19 cellular contexts compared by ENCODE assay signal in the genomic region with DNA sequence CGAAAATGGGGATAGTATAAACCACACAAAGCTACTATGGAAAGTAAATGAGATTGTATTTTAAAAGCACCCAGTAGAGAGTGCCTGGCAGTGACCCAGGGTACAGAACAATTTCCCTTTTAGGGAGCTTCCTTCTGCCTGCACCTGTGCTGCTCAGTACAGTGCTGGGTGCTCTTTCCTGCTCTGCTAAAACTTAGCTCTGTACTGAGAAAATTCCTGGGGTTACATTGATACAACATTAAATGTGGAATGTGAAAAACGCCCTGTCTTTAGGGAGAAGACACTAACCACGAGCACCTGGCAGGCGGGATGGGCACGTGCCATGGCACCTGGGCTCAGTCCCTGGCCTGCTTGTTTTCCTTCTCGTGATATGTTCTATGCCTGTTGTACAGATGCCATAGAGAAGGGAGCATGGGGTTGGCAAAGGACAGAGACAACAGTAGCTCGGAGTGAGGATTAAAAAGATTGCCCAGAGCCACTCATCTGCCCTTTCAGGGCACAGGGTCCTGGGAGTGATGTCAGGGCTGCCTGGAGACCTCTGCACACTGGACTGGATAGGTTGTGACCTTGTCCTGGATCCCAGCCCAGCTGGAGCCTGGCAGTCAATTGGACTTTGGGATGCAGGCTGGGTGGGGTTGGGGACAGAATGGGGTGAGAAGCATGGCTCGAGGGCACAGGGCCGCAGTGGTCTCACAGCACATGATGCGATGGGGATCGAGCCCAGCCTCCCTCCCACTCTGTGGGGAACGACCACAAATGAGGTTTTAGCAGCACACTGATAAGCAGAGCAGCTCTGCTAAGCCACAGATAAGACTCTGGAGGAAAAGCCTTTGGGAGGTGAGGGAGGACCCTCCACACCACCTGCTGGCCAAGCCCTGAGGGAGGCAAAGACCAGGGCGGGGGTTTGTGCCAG. TPM values are rescaled to one million over a fixed set of nuclear protein-coding genes. Genes with fewer than 3 reads are reported as not detected.
A peak's percentile ranks its signal among the peaks of the same experiment; 100 is the strongest.
DNase-seq lines count a peak whose midpoint lies in the region; ATAC-seq, FAIRE-seq and TF ChIP-seq lines count a peak whose summit lies in the region.
"Had no signal": no experiment of that assay in that cellular context is flagged by ENCODE, and none has a peak within 500 bp of the region (broad histone marks: within the 10 kb centered on the region; RNA-seq: fewer than 3 reads in every experiment).

No MANE protein-coding gene starts in this region.

- RAD21 ChIA-PET in GM12878 (lab: Charles Lee; ENCODE audit: unreplicated experiment) = interaction anchor here (0.8 to 1.0 kb wide), 2 partner anchors 15 to 19 kb away, joined by 3 to 4 read pairs; no protein-coding TSS in a partner anchor

- H3K18ac ChIP-seq in mesenchymal stem cell (ENCODE audit: low read depth in 1 of 2, low read length in 2 of 2) = no peak overlapping the region

- no peak for FAIRE-seq in GM12878 (lab: Jason Lieb, UNC)

- H3K27me3 ChIP-seq in left ventricle myocardium inferior (ENCODE audit: low read depth) (no peaks in the 10 kb centered on the region), GM12878 (replicated peaks in 1 of 2; ENCODE audit: control insufficient read depth in 2 of 2, insufficient read depth in 2 of 2, low read length in 1 of 2) (no peaks in the 10 kb centered on the region), mesenchymal stem cell (ENCODE audit: control insufficient read depth in 1 of 2, insufficient read depth in 1 of 2, low read length in 2 of 2) (peaks cover 0 to 21% of the 10 kb centered on the region in 2 experiments), HAP-1 (ENCODE audit: low read depth) (no peaks in the 10 kb centered on the region)
- H3K27me3 ChIP-seq: left lung, neutrophil had no signal

- H2AFZ ChIP-seq in GM12878 (ENCODE audit: control insufficient read depth, low read depth, low read length) = no peak overlapping the region
- H2AFZ ChIP-seq in mesenchymal stem cell (ENCODE audit: low read depth, low read length) = no peak overlapping the region
- H2AFZ ChIP-seq: GM23248 had no signal

- H3K9ac ChIP-seq in GM12878 (ENCODE audit: control insufficient read depth, insufficient read depth, low read length) = no peak overlapping the region
- no peak overlapping the region for H3K9ac ChIP-seq in mesenchymal stem cell (ENCODE audit: low read length)
- H3K9ac ChIP-seq: GM23248 had no signal

- no peak overlapping the region for H3K23ac ChIP-seq in mesenchymal stem cell (ENCODE audit: low read length in 2 of 2)

- peak overlapping the region; percentile 46 for H2AK5ac ChIP-seq in mesenchymal stem cell (ENCODE audit: low read length, severe bottlenecking)

- DNase-seq in left ventricle myocardium superior (no peak), left ventricle myocardium inferior (no peak), GM12878 (ENCODE audit: low read depth, low spot score) (no peak), mesenchymal stem cell (no peak), KG1 (lab: John Stamatoyannopoulos, UW) (no peak), HAP-1 (ENCODE audit: low spot score in 2 of 2) (no peak), NCI-H524 treated with DMSO at 0.1 percent for 48 hours (lab: John Stamatoyannopoulos, UW) (no peak)
- DNase-seq: activated naive CD4-positive, alpha-beta T cell treated with anti-CD3 and anti-CD28 coated beads, Interleukin-2, amount 50 U/mL, for 16 hours; GF-D8; left lung; NCI-H1436; NCI-H446 treated with DMSO at 0.1 percent for 48 hours; SHP77 had no signal

- WGBS in GM12878 (ENCODE audit: insufficient coverage, insufficient replicate concordance, low lambda C conversion rate, missing lambda C conversion rate) = 8% methylated on average over 13 of the region's 13 CpGs
- 76% methylated on average over 13 of the region's 13 CpGs for WGBS in mesenchymal stem cell

- H2BK5ac ChIP-seq in mesenchymal stem cell (ENCODE audit: low read depth, low read length, poor library complexity, severe bottlenecking) = no peak overlapping the region

- H3K4me1 ChIP-seq in left ventricle myocardium inferior (peaks cover 5% of the 10 kb centered on the region), GM12878 (ENCODE audit: control insufficient read depth, insufficient read depth, low read length) (no peaks in the 10 kb centered on the region), mesenchymal stem cell (ENCODE audit: control insufficient read depth, insufficient read depth, low read depth, low read length) (peaks cover 25% of the 10 kb centered on the region), HAP-1 (no peaks in the 10 kb centered on the region)
- H3K4me1 ChIP-seq: left lung had no signal

- no peak overlapping the region for H3K27ac ChIP-seq in left ventricle myocardium inferior (replicated peaks)
- H3K27ac ChIP-seq in GM12878 (ENCODE audit: control insufficient read depth, insufficient read depth) = no peak overlapping the region
- H3K27ac ChIP-seq in mesenchymal stem cell (ENCODE audit: low read length, poor library complexity, severe bottlenecking) = peak overlapping the region; percentile 49
- H3K27ac ChIP-seq: GM23248, neutrophil had no signal

- CTCF ChIA-PET in GM12878 (lab: Yijun Ruan, JAX) = interaction anchor here (1.0 to 3.0 kb wide), 3 partner anchors 13 to 17 kb away, joined by 3 to 15 read pairs (median 7); no protein-coding TSS in a partner anchor

- H2BK12ac ChIP-seq in mesenchymal stem cell (ENCODE audit: low read length in 2 of 2) = no peak overlapping the region

- no peak overlapping the region for H3K4me2 ChIP-seq in GM12878 (ENCODE audit: control insufficient read depth, insufficient read depth)
- no peak overlapping the region for H3K4me2 ChIP-seq in mesenchymal stem cell (ENCODE audit: low read length, poor library complexity, severe bottlenecking)

- no peak for TF ChIP-seq EP300 in GM12878 (IDR thresholded peaks at IDR 0.05; ENCODE audit: borderline replicate concordance in 1 of 2, control insufficient read depth in 1 of 2, low read depth in 2 of 2, low read length in 2 of 2)

- H3K9me3 ChIP-seq in left ventricle myocardium inferior (replicated peaks) (no peaks in the 10 kb centered on the region), GM12878 (replicated peaks; ENCODE audit: control insufficient read depth, insufficient read depth, low read length) (no peaks in the 10 kb centered on the region), mesenchymal stem cell (ENCODE audit: control insufficient read depth, low read length) (no peaks in the 10 kb centered on the region), HAP-1 (no peaks in the 10 kb centered on the region)
- H3K9me3 ChIP-seq: left lung, neutrophil had no signal

- ATAC-seq in left ventricle myocardium superior (peak; percentile 45), GM12878 (peak; percentile 50), HG03571 (IDR thresholded peaks at IDR 0.05; ENCODE audit: unreplicated experiment) (no peak)

- no TSS peak for BruUV-seq in GM12878 (replicated peaks; lab: Mats Ljungman, UMichigan)

- H3K4me3 ChIP-seq in left ventricle myocardium inferior = no peak overlapping the region
- H3K4me3 ChIP-seq in GM12878 = no peak overlapping the region
- no peak overlapping the region for H3K4me3 ChIP-seq in mesenchymal stem cell (ENCODE audit: insufficient read depth in 1 of 2, low read depth in 1 of 2, low read length in 2 of 2)
- no peak overlapping the region for H3K4me3 ChIP-seq in HAP-1
- H3K4me3 ChIP-seq: GM23248, left lung, skin epidermis had no signal

- H4K91ac ChIP-seq in mesenchymal stem cell (ENCODE audit: low read length) = no peak overlapping the region

- SMC1A ChIA-PET in GM12878 (lab: Charles Lee; ENCODE audit: uncharacterized antibody, unreplicated experiment) = interaction anchor here (1.1 to 2.2 kb wide), 5 partner anchors 8 to 17 kb away, joined by 3 to 6 read pairs (median 6); no protein-coding TSS in a partner anchor

- POLR2A ChIA-PET in GM12878 (lab: Charles Lee) = no interaction called here

- no peak overlapping the region for H2BK120ac ChIP-seq in mesenchymal stem cell (ENCODE audit: low read depth, low read length)

- no peak for TF ChIP-seq POLR2A in GM12878 (IDR thresholded peaks at IDR 0.05; ENCODE audit: low read depth, low read length)

- no peaks in the 10 kb centered on the region for H3K79me1 ChIP-seq in mesenchymal stem cell (replicated peaks; ENCODE audit: low read length, poor library complexity, severe bottlenecking)

- no peaks in the 10 kb centered on the region; the same call in 1 of the 2 replicates for H4K20me1 ChIP-seq in GM12878 (ENCODE audit: control insufficient read depth, insufficient read depth)

- H3K36me3 ChIP-seq in left ventricle myocardium inferior = no peaks in the 10 kb centered on the region
- no peaks in the 10 kb centered on the region for H3K36me3 ChIP-seq in GM12878 (ENCODE audit: control insufficient read depth in 2 of 2, insufficient read depth in 2 of 2, low read length in 1 of 2)
- H3K36me3 ChIP-seq in mesenchymal stem cell (ENCODE audit: control insufficient read depth in 1 of 2, insufficient read depth in 2 of 2, low read depth in 1 of 2, low read length in 2 of 2) = no peaks in the 10 kb centered on the region
- no peaks in the 10 kb centered on the region for H3K36me3 ChIP-seq in HAP-1 (replicated peaks)

- H4K8ac ChIP-seq in mesenchymal stem cell (ENCODE audit: low read length) = no peak overlapping the region

- TF ChIP-seq RAD21 in GM12878 (IDR thresholded peaks at IDR 0.05; ENCODE audit: insufficient read depth, low read depth, low read length) = no peak

- in situ Hi-C loops in GM12878 (cut with MboI) (no loop called here), HAP-1 (cut with MboI; ENCODE audit: low sequenced_read_pairs) (no loop called here)

- no peaks in the 10 kb centered on the region for H3K79me2 ChIP-seq in GM12878 (ENCODE audit: control insufficient read depth, insufficient read depth, low read length)

- no peak for TF ChIP-seq CTCF in left ventricle myocardium inferior (IDR thresholded peaks at IDR 0.05; ENCODE audit: borderline replicate concordance)
- TF ChIP-seq CTCF in GM12878 (IDR thresholded peaks at IDR 0.05 in 2 of 3, conservative IDR thresholded peaks at IDR 0.05 in 1 of 3; ENCODE audit: control insufficient read depth in 2 of 3, extremely low read depth in 1 of 3, insufficient read depth in 1 of 3, low read depth in 3 of 3, low read length in 3 of 3) = no peak

- H3K14ac ChIP-seq in mesenchymal stem cell (ENCODE audit: low read length in 2 of 2) = no peak overlapping the region

- H3K4ac ChIP-seq in mesenchymal stem cell (ENCODE audit: low read depth in 1 of 2, low read length in 2 of 2) = no peak overlapping the region

- H2BK15ac ChIP-seq in mesenchymal stem cell (ENCODE audit: low read depth, poor library complexity, severe bottlenecking) = no peak overlapping the region

- intact Hi-C loops in left ventricle myocardium superior (cut with micrococcal nuclease) = no loop called here
- intact Hi-C loops in left ventricle myocardium inferior (cut with micrococcal nuclease) = no loop called here
- intact Hi-C loops in GM12878 (cut with micrococcal nuclease; ENCODE audit: unreplicated experiment) = no loop called here

RNA-seq across cellular contexts. Expression of a gene that starts 4.2 kb away (rescaled TPM):
- total RNA-seq in left ventricle myocardium superior = not detected
- not detected for total RNA-seq in left ventricle myocardium inferior
- not detected in 2 replicates for total RNA-seq in GM12878 (2013; cell fraction: nucleolus; rRNA removed)
- not detected in 2 replicates for total RNA-seq in GM12878 (2014; rRNA removed)
- total RNA-seq in GM12878 (2014; rRNA removed; fragmentation: Illumina TruSeq; extraction: Trizol) = not detected in 2 replicates
- not detected in 2 replicates for total RNA-seq in GM12878 (2021)
- not detected for polyA plus RNA-seq in GM12878 (2011; ENCODE audit: low read depth)
- not detected in 2 replicates for polyA plus RNA-seq in GM12878 (2011; rRNA removed)
- polyA plus RNA-seq in GM12878 (2011; cell fraction: cytosol; rRNA removed) = 0.03 TPM in 1 of 2 replicates, not detected in the other
- not detected in 2 replicates for polyA plus RNA-seq in GM12878 (2011; cell fraction: nucleus; rRNA removed)
- not detected in 2 replicates for polyA plus RNA-seq in GM12878 (2012)
- not detected in 2 replicates for polyA plus RNA-seq in GM12878 (2014; fragmentation: Illumina TruSeq; extraction: Trizol)
- polyA plus RNA-seq in GM12878 (2014; fragmentation: Nextera tagmentation; extraction: Ambion mirVana) = not detected
- not detected in 2 replicates for polyA plus RNA-seq in GM12878 (2014; rRNA removed)
- not detected for polyA plus RNA-seq in GM12878 (2016; fragmentation: Nextera tagmentation; extraction: Ambion mirVana)
- polyA minus RNA-seq in GM12878 (2011; rRNA and poly(A)+ RNA removed) = not detected in 2 replicates
- polyA minus RNA-seq in GM12878 (2011; cell fraction: cytosol; rRNA and poly(A)+ RNA removed) = not detected in 2 replicates
- not detected in 2 replicates for polyA minus RNA-seq in GM12878 (2011; cell fraction: nucleus; rRNA and poly(A)+ RNA removed)
- polyA plus RNA-seq in mesenchymal stem cell (2013, experiment 1 of 2) = not detected
- not detected for polyA plus RNA-seq in mesenchymal stem cell (2013, experiment 2 of 2)
- total RNA-seq: A673, GM23248, left lung had no signal
- polyA plus RNA-seq: GM23248, IgD-negative memory B cell had no signal

RNA-seq across cellular contexts. Expression of a gene that starts 9.1 kb away (rescaled TPM):
- total RNA-seq in left ventricle myocardium superior (5.8 TPM), left ventricle myocardium inferior (8.7 TPM), GM12878 (2014; rRNA removed) (not detected in 2 replicates), GM12878 (2014; rRNA removed; fragmentation: Illumina TruSeq; extraction: Trizol) (not detected in 2 replicates), GM12878 (2021) (not detected in 2 replicates)
- not detected in 2 replicates for total RNA-seq in GM12878 (2013; cell fraction: nucleolus; rRNA removed)
- polyA plus RNA-seq in GM12878 (2011; ENCODE audit: low read depth) = not detected
- polyA plus RNA-seq in GM12878 (2011; rRNA removed) (not detected in 2 replicates), GM12878 (2014; fragmentation: Illumina TruSeq; extraction: Trizol) (not detected in 2 replicates), GM12878 (2014; fragmentation: Nextera tagmentation; extraction: Ambion mirVana) (not detected), GM12878 (2014; rRNA removed) (not detected in 2 replicates), GM12878 (2016; fragmentation: Nextera tagmentation; extraction: Ambion mirVana) (not detected)
- 0.02 and 0.03 TPM in 2 replicates for polyA plus RNA-seq in GM12878 (2011; cell fraction: cytosol; rRNA removed)
- polyA plus RNA-seq in GM12878 (2011; cell fraction: nucleus; rRNA removed) = 0.04 TPM in 1 of 2 replicates, not detected in the other
- not detected in 2 replicates for polyA plus RNA-seq in GM12878 (2012)
- 0.05 and 0.07 TPM in 2 replicates for polyA minus RNA-seq in GM12878 (2011; rRNA and poly(A)+ RNA removed)
- 0.31 and 0.53 TPM in 2 replicates for polyA minus RNA-seq in GM12878 (2011; cell fraction: cytosol; rRNA and poly(A)+ RNA removed)
- polyA minus RNA-seq in GM12878 (2011; cell fraction: nucleus; rRNA and poly(A)+ RNA removed) = 0.12 TPM in 1 of 2 replicates, not detected in the other
- polyA plus RNA-seq in mesenchymal stem cell (2013, experiment 1 of 2) = 0.86 TPM
- polyA plus RNA-seq in mesenchymal stem cell (2013, experiment 2 of 2) = 0.66 TPM
- polyA plus RNA-seq: IgD-negative memory B cell had no signal

RNA-seq across cellular contexts. Expression of a gene that starts 39.5 kb away (rescaled TPM):
- 0.40 TPM for total RNA-seq in left ventricle myocardium superior
- 0.11 TPM for total RNA-seq in left ventricle myocardium inferior
- total RNA-seq in GM12878 (2013; cell fraction: nucleolus; rRNA removed) = not detected in 2 replicates
- total RNA-seq in GM12878 (2014; rRNA removed) = not detected in 2 replicates
- total RNA-seq in GM12878 (2014; rRNA removed; fragmentation: Illumina TruSeq; extraction: Trizol) = not detected in 2 replicates
- total RNA-seq in GM12878 (2021) = not detected in 2 replicates
- not detected for polyA plus RNA-seq in GM12878 (2011; ENCODE audit: low read depth)
- 0.18 and 0.20 TPM in 2 replicates for polyA plus RNA-seq in GM12878 (2011; rRNA removed)
- polyA plus RNA-seq in GM12878 (2011; cell fraction: cytosol; rRNA removed) = 0.08 and 0.16 TPM in 2 replicates
- 0.28 and 0.33 TPM in 2 replicates for polyA plus RNA-seq in GM12878 (2011; cell fraction: nucleus; rRNA removed)
- not detected in 2 replicates for polyA plus RNA-seq in GM12878 (2012)
- polyA plus RNA-seq in GM12878 (2014; fragmentation: Illumina TruSeq; extraction: Trizol) = 0.08 TPM in 1 of 2 replicates, not detected in the other
- not detected for polyA plus RNA-seq in GM12878 (2014; fragmentation: Nextera tagmentation; extraction: Ambion mirVana)
- polyA plus RNA-seq in GM12878 (2014; rRNA removed) = not detected in 2 replicates
- polyA plus RNA-seq in GM12878 (2016; fragmentation: Nextera tagmentation; extraction: Ambion mirVana) = not detected
- polyA minus RNA-seq in GM12878 (2011; rRNA and poly(A)+ RNA removed) = not detected in 2 replicates
- polyA minus RNA-seq in GM12878 (2011; cell fraction: cytosol; rRNA and poly(A)+ RNA removed) = not detected in 2 replicates
- polyA minus RNA-seq in GM12878 (2011; cell fraction: nucleus; rRNA and poly(A)+ RNA removed) = not detected in 2 replicates
- not detected for polyA plus RNA-seq in mesenchymal stem cell (2013, experiment 1 of 2)
- polyA plus RNA-seq in mesenchymal stem cell (2013, experiment 2 of 2) = not detected
- total RNA-seq: GM23248 had no signal
- polyA plus RNA-seq: GM23248 had no signal
